20 cellular contexts compared by ENCODE assay signal in the genomic region with DNA sequence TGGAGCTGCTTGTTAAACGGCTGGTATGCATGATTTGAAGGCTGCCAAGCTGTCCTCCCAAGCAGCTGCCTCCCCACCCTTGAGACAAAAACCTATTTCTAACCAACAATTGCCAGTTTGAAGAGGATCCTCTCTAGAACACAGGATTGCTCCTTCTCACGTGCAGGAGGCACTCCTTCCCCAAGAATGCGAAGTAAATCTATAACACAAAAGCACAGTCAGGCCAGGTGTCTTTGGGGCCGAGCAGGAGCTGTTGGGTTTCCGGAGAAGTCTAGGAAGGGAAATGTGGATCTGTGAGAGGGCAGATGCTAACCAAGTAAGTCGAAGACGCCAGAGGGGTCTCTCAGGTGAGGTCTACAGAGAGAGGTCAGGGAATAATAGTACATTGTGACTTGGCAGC.
"Had no signal": no experiment of that assay in that cellular context is flagged by ENCODE, and none has a peak within 500 bp of the region (broad histone marks: within the 10 kb centered on the region; RNA-seq: fewer than 3 reads in every experiment).

No MANE protein-coding gene starts in this region.

- H3K27ac ChIP-seq: adrenal gland, hepatocyte, psoas muscle, tibial nerve, vagina had no signal

- H3K79me2 ChIP-seq: hepatocyte had no signal

- H3K27me3 Mint-ChIP-seq: activated CD4-positive, alpha-beta T cell treated with anti-CD3 and anti-CD28 coated beads, Interleukin-2, amount 10 ng/mL, durations not matched to agents 7 days and 5 days; activated T-cell treated with anti-CD3 and anti-CD28 coated beads, Interleukin-2, amount 50 U/mL, for 24 hours had no signal

- DNase-seq: activated CD4-positive, alpha-beta T cell treated with anti-CD3 and anti-CD28 coated beads, Interleukin-2, amount 10 ng/mL, durations not matched to agents 7 days and 5 days; activated CD8-positive, alpha-beta T cell treated with anti-CD3 and anti-CD28 coated beads, Interleukin-2, amount 10 ng/mL, durations not matched to agents 7 days and 5 days; activated T-cell treated with anti-CD3 and anti-CD28 coated beads, Interleukin-2, amount 50 U/mL, for 24 hours; adrenal gland; dermis blood vessel endothelial cell; effector memory CD4-positive, alpha-beta T cell; kidney; nephron progenitor cell; psoas muscle; right cardiac atrium; stimulated activated CD4-positive, alpha-beta T cell treated with anti-CD3 and anti-CD28 coated beads, Interleukin-2, amount 100 ng/mL, for 24 hours; stimulated activated naive CD8-positive, alpha-beta T cell treated with anti-CD3 and anti-CD28 coated beads, Interleukin-15, Interleukin-2, amounts not matched to agents 100 U/mL and 50 U/mL, for 24 hours; substantia nigra; T1000 had no signal

- H3K4me1 ChIP-seq: psoas muscle, vagina had no signal

- H3K9me3 ChIP-seq: adrenal gland, psoas muscle, vagina had no signal

- ATAC-seq: activated CD8-positive, alpha-beta T cell treated with anti-CD3 and anti-CD28 coated beads, Interleukin-2, amount 10 ng/mL, durations not matched to agents 7 days and 5 days; activated naive CD4-positive, alpha-beta T cell treated with anti-CD3 and anti-CD28 coated beads, Interleukin-2, amount 50 U/mL, for 72 hours; left lobe of liver; psoas muscle; right cardiac atrium; stimulated activated naive CD8-positive, alpha-beta T cell treated with anti-CD3 and anti-CD28 coated beads, Interleukin-15, Interleukin-2, amounts not matched to agents 100 U/mL and 50 U/mL, for 24 hours had no signal

- H3K36me3 Mint-ChIP-seq: activated naive CD4-positive, alpha-beta T cell treated with anti-CD3 and anti-CD28 coated beads, Interleukin-2, amount 50 U/mL, for 72 hours had no signal

- H3K27me3 ChIP-seq: adrenal gland, hepatocyte, tibial nerve, vagina had no signal

- H3K27ac Mint-ChIP-seq: activated CD4-positive, alpha-beta T cell treated with anti-CD3 and anti-CD28 coated beads, Interleukin-2, amount 10 ng/mL, durations not matched to agents 7 days and 5 days; activated CD8-positive, alpha-beta T cell treated with anti-CD3 and anti-CD28 coated beads, Interleukin-2, amount 10 ng/mL, durations not matched to agents 7 days and 5 days; activated T-cell treated with anti-CD3 and anti-CD28 coated beads, Interleukin-2, amount 50 U/mL, for 24 hours; nephron progenitor cell had no signal

- H3K4me3 Mint-ChIP-seq: activated CD4-positive, alpha-beta T cell treated with anti-CD3 and anti-CD28 coated beads, Interleukin-2, amount 10 ng/mL, durations not matched to agents 7 days and 5 days; activated CD8-positive, alpha-beta T cell treated with anti-CD3 and anti-CD28 coated beads, Interleukin-2, amount 10 ng/mL, durations not matched to agents 7 days and 5 days; activated T-cell treated with anti-CD3 and anti-CD28 coated beads, Interleukin-2, amount 50 U/mL, for 24 hours; nephron progenitor cell had no signal

- H2AFZ ChIP-seq: hepatocyte had no signal

- H3K4me3 ChIP-seq: adrenal gland, hepatocyte, lung, psoas muscle, tibial nerve, vagina had no signal

- H3K9me3 Mint-ChIP-seq: activated CD4-positive, alpha-beta T cell treated with anti-CD3 and anti-CD28 coated beads, Interleukin-2, amount 10 ng/mL, durations not matched to agents 7 days and 5 days; activated naive CD4-positive, alpha-beta T cell treated with anti-CD3 and anti-CD28 coated beads, Interleukin-2, amount 50 U/mL, for 72 hours; activated T-cell treated with anti-CD3 and anti-CD28 coated beads, Interleukin-2, amount 50 U/mL, for 24 hours had no signal

- H3K36me3 ChIP-seq: adrenal gland, tibial nerve, vagina had no signal

- H3K4me2 ChIP-seq: hepatocyte had no signal
